1 cellular context compared by ENCODE assay signal in genomic region chr3:155585384-155585783, GRCh38.
TF ChIP-seq lines count a peak whose summit lies in the region.

No MANE protein-coding gene starts in this region.

TF ChIP-seq in HCT116, 20 proteins besides CTCF, POLR2A, EP300 and RAD21 (continued from another document):
- TF ChIP-seq REST (IDR thresholded peaks at IDR 0.05; ENCODE audit: low read depth) (no peak), ZNF274 (IDR thresholded peaks at IDR 0.05; ENCODE audit: low read depth, low read length) (no peak), SIN3A (IDR thresholded peaks at IDR 0.05; ENCODE audit: low read depth) (no peak), ATF3 (IDR thresholded peaks at IDR 0.05) (no peak), JUND (IDR thresholded peaks at IDR 0.05) (no peak; the same call in 1 of the 2 replicates), EZH2phosphoT487 (IDR thresholded peaks at IDR 0.05; ENCODE audit: borderline replicate concordance) (no peak)
TF ChIP-seq in HCT116: peak in this region for 0.
